21 cellular contexts compared by ENCODE assay signal in the genomic region with DNA sequence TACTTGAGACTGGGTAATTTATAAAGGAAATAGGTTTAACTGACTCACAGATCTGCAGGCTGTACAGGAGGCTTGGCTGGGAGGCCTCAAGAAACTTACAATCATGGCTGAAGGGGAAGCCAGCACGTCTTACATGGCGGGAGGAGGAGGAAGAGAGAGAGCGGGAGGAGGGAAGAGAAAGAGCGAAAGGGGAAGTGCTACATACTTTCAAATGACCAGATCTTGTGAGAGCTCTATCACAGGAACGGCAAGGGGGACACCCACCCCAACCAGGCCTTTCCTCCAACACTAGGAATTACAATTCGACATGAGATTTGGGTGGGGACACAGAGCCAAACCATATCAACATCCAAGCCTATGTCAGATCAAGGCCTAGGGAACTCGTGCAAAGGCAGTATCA. TPM values are rescaled to one million over a fixed set of nuclear protein-coding genes. Genes with fewer than 3 reads are reported as not detected.
DNase-seq lines count a peak whose midpoint lies in the region; ATAC-seq and TF ChIP-seq lines count a peak whose summit lies in the region.
"Had no signal": no experiment of that assay in that cellular context is flagged by ENCODE, and none has a peak within 500 bp of the region (broad histone marks: within the 10 kb centered on the region; RNA-seq: fewer than 3 reads in every experiment).

No MANE protein-coding gene starts in this region.

- ATAC-seq in HG03097 (IDR thresholded peaks at IDR 0.05; ENCODE audit: low FRiP score, unreplicated experiment) (no peak), GM21526 (IDR thresholded peaks at IDR 0.05; ENCODE audit: low FRiP score, unreplicated experiment) (no peak)
- ATAC-seq: CD8-positive, alpha-beta T cell; SK-N-SH treated with all-trans-retinoic acid at 6 μM for 48 hours; T-cell had no signal

- no peaks in the 10 kb centered on the region for H4K20me1 ChIP-seq in OCI-LY3 (ENCODE audit: insufficient read depth, low read length)

- intact Hi-C loops in activated CD4-positive, alpha-beta T cell treated with anti-CD3 and anti-CD28 coated beads, Interleukin-2, amount 10 ng/mL, durations not matched to agents 24 days and 14 days (cut with micrococcal nuclease), result no loop called here
- intact Hi-C loops in dendritic cell treated with granulocyte-macrophage colony-stimulating factor and Interleukin-4, amounts not matched to agents 40 ng/mL and 50 ng/mL, for 4 days (cut with micrococcal nuclease), result no loop called here

- H3K27me3 ChIP-seq in OCI-LY3 (ENCODE audit: low read depth, low read length), result no peaks in the 10 kb centered on the region

- H3K9me3 ChIP-seq in OCI-LY3 (ENCODE audit: insufficient read depth, low read length), result peaks cover 23% of the 10 kb centered on the region

- H3K9me3 Mint-ChIP-seq in activated CD4-positive, alpha-beta T cell treated with anti-CD3 and anti-CD28 coated beads, Interleukin-2, amount 10 ng/mL, durations not matched to agents 24 days and 14 days, result peaks cover 2% of the 10 kb centered on the region
- peaks cover 33% of the 10 kb centered on the region for H3K9me3 Mint-ChIP-seq in dendritic cell treated with granulocyte-macrophage colony-stimulating factor and Interleukin-4, amounts not matched to agents 40 ng/mL and 50 ng/mL, for 4 days

- 0 out of 2 replicates have a peak overlapping the region, but pooled peaks have one; percentile 7 for H3K4me2 ChIP-seq in OCI-LY3 (ENCODE audit: low read length)

- H3K4me3 Mint-ChIP-seq in activated CD4-positive, alpha-beta T cell treated with anti-CD3 and anti-CD28 coated beads, Interleukin-2, amount 10 ng/mL, durations not matched to agents 24 days and 14 days, result no peak overlapping the region
- no peak overlapping the region for H3K4me3 Mint-ChIP-seq in dendritic cell treated with granulocyte-macrophage colony-stimulating factor and Interleukin-4, amounts not matched to agents 40 ng/mL and 50 ng/mL, for 4 days
- H3K4me3 Mint-ChIP-seq: CD8-positive, alpha-beta T cell; HFFc6; T-cell had no signal

- no peak for TF ChIP-seq CTCF in OCI-LY3 (IDR thresholded peaks at IDR 0.05; ENCODE audit: low read depth, low read length)

- H3K4me1 Mint-ChIP-seq in activated CD4-positive, alpha-beta T cell treated with anti-CD3 and anti-CD28 coated beads, Interleukin-2, amount 10 ng/mL, durations not matched to agents 24 days and 14 days, result peaks cover 2% of the 10 kb centered on the region
- H3K4me1 Mint-ChIP-seq in dendritic cell treated with granulocyte-macrophage colony-stimulating factor and Interleukin-4, amounts not matched to agents 40 ng/mL and 50 ng/mL, for 4 days (ENCODE audit: low read depth), result peaks cover 14% of the 10 kb centered on the region
- H3K4me1 Mint-ChIP-seq: T-cell had no signal

- no peak overlapping the region for H3K27ac Mint-ChIP-seq in activated CD4-positive, alpha-beta T cell treated with anti-CD3 and anti-CD28 coated beads, Interleukin-2, amount 10 ng/mL, durations not matched to agents 24 days and 14 days
- H3K27ac Mint-ChIP-seq in dendritic cell treated with granulocyte-macrophage colony-stimulating factor and Interleukin-4, amounts not matched to agents 40 ng/mL and 50 ng/mL, for 4 days, result peak overlapping the region; percentile 28
- H3K27ac Mint-ChIP-seq: CD8-positive, alpha-beta T cell; HFFc6; T-cell had no signal

- no peak overlapping the region for H3K9ac ChIP-seq in OCI-LY3 (ENCODE audit: low read length)

- DNase-seq in activated CD4-positive, alpha-beta T cell treated with anti-CD3 and anti-CD28 coated beads, Interleukin-2, amount 10 ng/mL, durations not matched to agents 24 days and 14 days, result peak; percentile 49
- no peak for DNase-seq in activated CD4-positive, alpha-beta T cell treated with anti-CD3 and anti-CD28 coated beads for 4 hours
- DNase-seq in NCI-H1105 (lab: John Stamatoyannopoulos, UW) (no peak), islet precursor cell (no peak)
- DNase-seq: Calu3; CD8-positive, alpha-beta T cell; GF-D8; H7; HFFc6; NCI-H1436; NCI-H1930; NCI-H226; NCI-H524; SHP77; T-cell had no signal

- peaks cover 15% of the 10 kb centered on the region for H3K36me3 ChIP-seq in OCI-LY3 (replicated peaks; ENCODE audit: low read depth, low read length)

- H3K4me1 ChIP-seq in OCI-LY3 (ENCODE audit: low read length), result peaks cover 24% of the 10 kb centered on the region

- no peak overlapping the region for H3K4me3 ChIP-seq in OCI-LY3 (ENCODE audit: low read length)

- H3K27me3 Mint-ChIP-seq in activated CD4-positive, alpha-beta T cell treated with anti-CD3 and anti-CD28 coated beads, Interleukin-2, amount 10 ng/mL, durations not matched to agents 24 days and 14 days, result peaks cover 11% of the 10 kb centered on the region
- no peaks in the 10 kb centered on the region for H3K27me3 Mint-ChIP-seq in dendritic cell treated with granulocyte-macrophage colony-stimulating factor and Interleukin-4, amounts not matched to agents 40 ng/mL and 50 ng/mL, for 4 days
- H3K27me3 Mint-ChIP-seq: IgD-negative memory B cell, T-cell had no signal

- H3K79me2 ChIP-seq in OCI-LY3 (ENCODE audit: low read length), result no peaks in the 10 kb centered on the region

- H3K27ac ChIP-seq in OCI-LY3 (ENCODE audit: low read length), result peak overlapping the region; percentile 64

- no peak overlapping the region for H2AFZ ChIP-seq in OCI-LY3 (ENCODE audit: low read depth, low read length)

- no peaks in the 10 kb centered on the region for H3K36me3 Mint-ChIP-seq in activated CD4-positive, alpha-beta T cell treated with anti-CD3 and anti-CD28 coated beads, Interleukin-2, amount 10 ng/mL, durations not matched to agents 24 days and 14 days (ENCODE audit: low read depth)
- H3K36me3 Mint-ChIP-seq in dendritic cell treated with granulocyte-macrophage colony-stimulating factor and Interleukin-4, amounts not matched to agents 40 ng/mL and 50 ng/mL, for 4 days (ENCODE audit: low read depth), result peaks cover 8% of the 10 kb centered on the region
- H3K36me3 Mint-ChIP-seq: CD8-positive, alpha-beta T cell had no signal

RNA-seq across cellular contexts. Expression of a gene that starts 24.2 kb away (rescaled TPM):
- 239 and 245 TPM in 2 replicates for total RNA-seq in activated CD4-positive, alpha-beta T cell treated with anti-CD3 and anti-CD28 coated beads, Interleukin-2, amount 10 ng/mL, durations not matched to agents 24 days and 14 days

RNA-seq across cellular contexts. Expression of a gene that starts 38.6 kb away (rescaled TPM):
- 337 and 340 TPM in 2 replicates for total RNA-seq in activated CD4-positive, alpha-beta T cell treated with anti-CD3 and anti-CD28 coated beads, Interleukin-2, amount 10 ng/mL, durations not matched to agents 24 days and 14 days
